ENCODE assay signal across 9 cellular contexts in genomic region chr12:106288510-106289195, GRCh38. TPM values are rescaled to one million over a fixed set of nuclear protein-coding genes. Genes with fewer than 3 reads are reported as not detected.
DNase-seq lines count a peak whose midpoint lies in the region; ATAC-seq and TF ChIP-seq lines count a peak whose summit lies in the region.
"Had no signal": no experiment of that assay in that cellular context is flagged by ENCODE, and none has a peak within 500 bp of the region (broad histone marks: within the 10 kb centered on the region; RNA-seq: fewer than 3 reads in every experiment).

No MANE protein-coding gene starts in this region.

- TF ChIP-seq CTCF in colonic mucosa (IDR thresholded peaks at IDR 0.05) (no peak), GM13977 (IDR thresholded peaks at IDR 0.05; ENCODE audit: extremely low read depth, insufficient read depth, missing control alignments) (no peak)

- no peak overlapping the region for H3K4me3 ChIP-seq in colonic mucosa

- DNase-seq in GM04504 (ENCODE audit: low read depth) (peak; percentile 85), OCI-M1 (lab: John Stamatoyannopoulos, UW) (peak; percentile 78), colonic mucosa (no peak), ecto neural progenitor cell (ENCODE audit: low spot score) (no peak), GM13977 (ENCODE audit: low spot score) (no peak)
- DNase-seq in stimulated activated CD4-positive, alpha-beta T cell treated with anti-CD3 and anti-CD28 coated beads, Interleukin-2, amount 100 ng/mL, for 24 hours = peak; percentile 22 to 32
- DNase-seq: stimulated activated naive B cell treated with anti-CD40 and anti-IgM and Interleukin-4, amounts not matched to agents 10 μg/mL and 1 μg/mL and 100 μg/mL, for 72 hours had no signal

- intact Hi-C loops in colonic mucosa (cut with DNase I) = no loop called here

- H3K27ac ChIP-seq in colonic mucosa = peak overlapping the region; percentile 28

- in situ Hi-C loops in GM13977 (cut with MboI; ENCODE audit: low pct_unique_long_range_greater_than_20kb, low sequenced_read_pairs, unreplicated experiment) = no loop called here

- no peaks in the 10 kb centered on the region for H3K4me1 ChIP-seq in colonic mucosa

- H3K9ac ChIP-seq in colonic mucosa (ENCODE audit: low read depth in 2 of 2, low read length in 2 of 2) = no peak overlapping the region

- ATAC-seq in GM19463 (IDR thresholded peaks at IDR 0.05; ENCODE audit: unreplicated experiment) (no peak), GM21526 (IDR thresholded peaks at IDR 0.05; ENCODE audit: low FRiP score, unreplicated experiment) (no peak)

- H3K36me3 ChIP-seq in colonic mucosa = no peaks in the 10 kb centered on the region

- no peaks in the 10 kb centered on the region for H3K27me3 ChIP-seq in colonic mucosa

- H3K9me3 ChIP-seq in colonic mucosa = no peaks in the 10 kb centered on the region

RNA-seq across cellular contexts. Expression of gene TCP11L2, which starts 13.9 kb away (rescaled TPM):
- total RNA-seq in colonic mucosa = 10 to 100 TPM; 13.3 to 45.6 TPM

RNA-seq across cellular contexts. Expression of gene CKAP4, which starts 40.8 kb away (rescaled TPM):
- 100 to 1,000 TPM in 1 of 2 donors, 10 to 100 TPM in 1; 91.0 to 148 TPM for total RNA-seq in colonic mucosa

Comparison
In these comparisons a context has a peak if more than half of its experiments do, and no peak if none do; other contexts are left out.
1. DNase-seq: peak in GM04504 (single experiment), OCI-M1 (single experiment) and stimulated activated CD4-positive, alpha-beta T cell treated with anti-CD3 and anti-CD28 coated beads, Interleukin-2, amount 100 ng/mL, for 24 hours (2 of 2); none in colonic mucosa (single experiment), ecto neural progenitor cell (single experiment) and GM13977 (single experiment).